ENCODE assay signal across 10 cellular contexts in genomic region chr2:205696541-205697441, GRCh38. TPM values are rescaled to one million over a fixed set of nuclear protein-coding genes. Genes with fewer than 3 reads are reported as not detected.
DNase-seq lines count a peak whose midpoint lies in the region; ATAC-seq, FAIRE-seq and TF ChIP-seq lines count a peak whose summit lies in the region.
"Had no signal": no experiment of that assay in that cellular context is flagged by ENCODE, and none has a peak within 500 bp of the region (broad histone marks: within the 10 kb centered on the region; RNA-seq: fewer than 3 reads in every experiment).

No MANE protein-coding gene starts in this region.

- in situ Hi-C loops in astrocyte of the cerebellum (cut with HindIII; ENCODE audit: low sequenced_read_pairs), result no loop called here

- H3K4me3 ChIP-seq in HCT116 (replicated peaks in 1 of 2; ENCODE audit: low read depth in 1 of 2, low read length in 2 of 2) (no peak overlapping the region), astrocyte of the cerebellum (ENCODE audit: low read depth, low read length) (no peak overlapping the region), kidney epithelial cell (ENCODE audit: low read depth, low read length) (no peak overlapping the region), skeletal muscle cell (ENCODE audit: low read depth, low read length) (no peak overlapping the region), thyroid gland (replicated peaks in 1 of 3) (no peak overlapping the region), pancreas (no peak overlapping the region)
- H3K4me3 ChIP-seq: skin epidermis, tibial artery had no signal

- intact Hi-C loops in HCT116 (cut with micrococcal nuclease) (no loop called here), thyroid gland (cut with DNase I) (no loop called here), pancreas (cut with DNase I) (no loop called here)

- peak; percentile 69 for TF ChIP-seq RAD21 in HCT116 (IDR thresholded peaks at IDR 0.05; ENCODE audit: low read depth)

- H3K4me1 ChIP-seq in HCT116 (ENCODE audit: control insufficient read depth in 1 of 2, insufficient read depth in 2 of 2, low read length in 2 of 2) (peaks cover 4 to 20% of the 10 kb centered on the region in 2 experiments), thyroid gland (peaks cover 0 to 10% of the 10 kb centered on the region in 2 donors), pancreas (peaks cover 0 to 3% (median 0%) of the 10 kb centered on the region in 3 donors)

- BruUV-seq in HCT116 (replicated peaks; lab: Mats Ljungman, UMichigan), result no TSS peak

- TF ChIP-seq POLR2A in HCT116 (IDR thresholded peaks at IDR 0.05; ENCODE audit: borderline replicate concordance, extremely low read depth, insufficient read depth, insufficient read length), result no peak
- no peak for TF ChIP-seq POLR2A in thyroid gland (IDR thresholded peaks at IDR 0.05)

- H3K79me2 ChIP-seq in HCT116 (ENCODE audit: insufficient read depth, low read length), result no peaks in the 10 kb centered on the region

- H3K9me3 ChIP-seq in HCT116 (ENCODE audit: control insufficient read depth in 1 of 2, insufficient read depth in 1 of 2, low read depth in 1 of 2, low read length in 2 of 2), result no peaks in the 10 kb centered on the region
- no peaks in the 10 kb centered on the region for H3K9me3 ChIP-seq in thyroid gland
- no peaks in the 10 kb centered on the region for H3K9me3 ChIP-seq in pancreas
- H3K9me3 ChIP-seq: tibial artery had no signal

- no peak for DNase-seq in HCT116 (ENCODE audit: low read depth, low spot score)
- no peak for DNase-seq in astrocyte of the cerebellum (ENCODE audit: low read depth)
- no peak for DNase-seq in kidney epithelial cell (ENCODE audit: low read depth)
- peak; percentile 57 for DNase-seq in skeletal muscle cell (ENCODE audit: low read depth)
- no peak for DNase-seq in NCI-H1092 treated with DMSO at 0.1 percent for 48 hours (lab: John Stamatoyannopoulos, UW)
- DNase-seq in thyroid gland, result no peak
- no peak for DNase-seq in pancreas
- DNase-seq: tibial artery had no signal

- H2AFZ ChIP-seq in HCT116 (ENCODE audit: low read depth, low read length, poor library complexity, severe bottlenecking), result no peak overlapping the region

- CTCF ChIA-PET in HCT116 (lab: Charles Lee), result no interaction called here

- no peak for FAIRE-seq in pancreas (lab: Jason Lieb, UNC)

- H3K27me3 ChIP-seq in HCT116 (ENCODE audit: insufficient read depth, low read length), result no peaks in the 10 kb centered on the region
- no peaks in the 10 kb centered on the region for H3K27me3 ChIP-seq in kidney epithelial cell (ENCODE audit: control insufficient read depth, insufficient read depth, low read length)
- H3K27me3 ChIP-seq in thyroid gland, result no peaks in the 10 kb centered on the region
- H3K27me3 ChIP-seq in pancreas, result no peaks in the 10 kb centered on the region
- H3K27me3 ChIP-seq: tibial artery had no signal

- H3K27ac ChIP-seq in HCT116 (ENCODE audit: low read depth, low read length), result no peak overlapping the region
- no peak overlapping the region for H3K27ac ChIP-seq in thyroid gland
- no peak overlapping the region for H3K27ac ChIP-seq in pancreas

- ATAC-seq in HCT116 (peak; percentile 65; the same call in 1 of the 2 replicates), GM18517 (IDR thresholded peaks at IDR 0.05; ENCODE audit: unreplicated experiment) (no peak), pancreas (no peak)

- RAD21 ChIA-PET in HCT116 (lab: Charles Lee; ENCODE audit: low non-redundant PET in 1 of 2, low total read pairs in 2 of 2, uncharacterized antibody in 2 of 2, unreplicated experiment in 2 of 2), result no interaction called here

- no peaks in the 10 kb centered on the region for H4K20me1 ChIP-seq in HCT116 (ENCODE audit: insufficient read depth)

- peak; percentile 25 to 42 (median 37); a peak in 4 of 6 replicates for TF ChIP-seq CTCF in HCT116 (IDR thresholded peaks at IDR 0.05 in 2 of 3, conservative IDR thresholded peaks at IDR 0.05 in 1 of 3; ENCODE audit: borderline replicate concordance in 1 of 3, insufficient read depth in 1 of 3, low read depth in 2 of 3, low read length in 2 of 3)
- TF ChIP-seq CTCF in astrocyte of the cerebellum (IDR thresholded peaks at IDR 0.05; ENCODE audit: low read depth, low read length, missing control alignments), result peak; percentile 36
- TF ChIP-seq CTCF in kidney epithelial cell (IDR thresholded peaks at IDR 0.05; ENCODE audit: insufficient read depth, low read length, poor library complexity, severe bottlenecking), result peak; percentile 40
- no peak for TF ChIP-seq CTCF in thyroid gland (IDR thresholded peaks at IDR 0.05)
- no peak for TF ChIP-seq CTCF in pancreas (IDR thresholded peaks at IDR 0.05)

- no peak overlapping the region for H3K4me2 ChIP-seq in HCT116 (ENCODE audit: low read length)

- no peaks in the 10 kb centered on the region for H3K9me2 ChIP-seq in HCT116 (ENCODE audit: insufficient read depth)

- H3K36me3 ChIP-seq in HCT116 (ENCODE audit: control insufficient read depth in 1 of 2, insufficient read depth in 2 of 2, low read length in 2 of 2) (no peaks in the 10 kb centered on the region), kidney epithelial cell (ENCODE audit: control insufficient read depth, insufficient read depth, low read length) (no peaks in the 10 kb centered on the region), thyroid gland (no peaks in the 10 kb centered on the region), pancreas (no peaks in the 10 kb centered on the region)
- H3K36me3 ChIP-seq: tibial artery had no signal

- no peak overlapping the region for H3K9ac ChIP-seq in HCT116 (ENCODE audit: low read length)

- 82 to 87% methylated on average over 10 of the region's 10 CpGs for WGBS in thyroid gland, 2 donors
- WGBS in pancreas, 2 donors, result 70 to 73% methylated on average over 10 of the region's 10 CpGs

- POLR2A ChIA-PET in HCT116 (lab: Charles Lee), result no interaction called here

TF ChIP-seq in HCT116, 20 proteins besides CTCF, POLR2A, EP300 and RAD21:
- TF ChIP-seq EZH2 (IDR thresholded peaks at IDR 0.05), result no peak
- no peak for TF ChIP-seq ZFX (IDR thresholded peaks at IDR 0.05)
- no peak for TF ChIP-seq EZH2phosphoT487 (IDR thresholded peaks at IDR 0.05; ENCODE audit: borderline replicate concordance)
- TF ChIP-seq, protein P1, sequence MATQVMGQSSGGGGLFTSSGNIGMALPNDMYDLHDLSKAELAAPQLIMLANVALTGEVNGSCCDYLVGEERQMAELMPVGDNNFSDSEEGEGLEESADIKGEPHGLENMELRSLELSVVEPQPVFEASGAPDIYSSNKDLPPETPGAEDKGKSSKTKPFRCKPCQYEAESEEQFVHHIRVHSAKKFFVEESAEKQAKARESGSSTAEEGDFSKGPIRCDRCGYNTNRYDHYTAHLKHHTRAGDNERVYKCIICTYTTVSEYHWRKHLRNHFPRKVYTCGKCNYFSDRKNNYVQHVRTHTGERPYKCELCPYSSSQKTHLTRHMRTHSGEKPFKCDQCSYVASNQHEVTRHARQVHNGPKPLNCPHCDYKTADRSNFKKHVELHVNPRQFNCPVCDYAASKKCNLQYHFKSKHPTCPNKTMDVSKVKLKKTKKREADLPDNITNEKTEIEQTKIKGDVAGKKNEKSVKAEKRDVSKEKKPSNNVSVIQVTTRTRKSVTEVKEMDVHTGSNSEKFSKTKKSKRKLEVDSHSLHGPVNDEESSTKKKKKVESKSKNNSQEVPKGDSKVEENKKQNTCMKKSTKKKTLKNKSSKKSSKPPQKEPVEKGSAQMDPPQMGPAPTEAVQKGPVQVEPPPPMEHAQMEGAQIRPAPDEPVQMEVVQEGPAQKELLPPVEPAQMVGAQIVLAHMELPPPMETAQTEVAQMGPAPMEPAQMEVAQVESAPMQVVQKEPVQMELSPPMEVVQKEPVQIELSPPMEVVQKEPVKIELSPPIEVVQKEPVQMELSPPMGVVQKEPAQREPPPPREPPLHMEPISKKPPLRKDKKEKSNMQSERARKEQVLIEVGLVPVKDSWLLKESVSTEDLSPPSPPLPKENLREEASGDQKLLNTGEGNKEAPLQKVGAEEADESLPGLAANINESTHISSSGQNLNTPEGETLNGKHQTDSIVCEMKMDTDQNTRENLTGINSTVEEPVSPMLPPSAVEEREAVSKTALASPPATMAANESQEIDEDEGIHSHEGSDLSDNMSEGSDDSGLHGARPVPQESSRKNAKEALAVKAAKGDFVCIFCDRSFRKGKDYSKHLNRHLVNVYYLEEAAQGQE (IDR thresholded peaks at IDR 0.05; ENCODE audit: low read depth), result no peak
- TF ChIP-seq CEBPB (IDR thresholded peaks at IDR 0.05; ENCODE audit: low read depth), result no peak
- no peak for TF ChIP-seq ELF1 (IDR thresholded peaks at IDR 0.05; ENCODE audit: borderline replicate concordance, low read depth)
- TF ChIP-seq SIN3A (IDR thresholded peaks at IDR 0.05; ENCODE audit: low read depth), result no peak
- no peak for TF ChIP-seq JUND (IDR thresholded peaks at IDR 0.05)
- TF ChIP-seq EGR1 (IDR thresholded peaks at IDR 0.05; ENCODE audit: low read depth), result no peak

RNA-seq across cellular contexts. Expression of gene NRP2, which starts 14.5 kb away (rescaled TPM):
- total RNA-seq in HCT116 (2021; ENCODE audit: unreplicated experiment), result 1.2 TPM
- 0.82 and 0.92 TPM in 2 replicates for polyA plus RNA-seq in HCT116 (2012)
- 78.6 and 90.2 TPM in 2 replicates for total RNA-seq in kidney epithelial cell
- 10 to 100 TPM; 29.3 to 62.5 (median 41.6) TPM for total RNA-seq in thyroid gland
- total RNA-seq in pancreas, result 10 to 100 TPM in 1 of 6 donors, 1 to 10 TPM in 5; 1.3 to 11.0 (median 2.9) TPM
- polyA plus RNA-seq in pancreas, result 1 to 10 TPM in 1 of 2 donors, under 1 TPM in 1; 0.65 to 1.1 TPM

Comparison
In these comparisons a context has a peak if more than half of its experiments do, and no peak if none do; other contexts are left out.
1. CTCF ChIP-seq: peak in HCT116 (3 of 3), astrocyte of the cerebellum (single experiment) and kidney epithelial cell (single experiment); none in thyroid gland (0 of 6) and pancreas (0 of 4).